28 cellular contexts compared by ENCODE assay signal in genomic region chr20:56155625-56156024, GRCh38.
"Had no signal": no experiment of that assay in that cellular context is flagged by ENCODE, and none has a peak within 500 bp of the region (broad histone marks: within the 10 kb centered on the region; RNA-seq: fewer than 3 reads in every experiment).

No MANE protein-coding gene starts in this region.

- DNase-seq: colonic mucosa; cortex of kidney; dermis blood vessel endothelial cell; dorsolateral prefrontal cortex; effector CD4-positive, alpha-beta T cell; effector CD8-positive, alpha-beta T cell; effector memory CD4-positive, alpha-beta T cell; effector memory CD8-positive, alpha-beta T cell; endodermal cell; erythroblast; esophagus squamous epithelium; foreskin fibroblast; foreskin keratinocyte; foreskin melanocyte; gastrocnemius medialis; glutamatergic neuron; head of caudate nucleus; heart left ventricle; heart right ventricle had no signal

- H3K9me3 ChIP-seq: colonic mucosa, esophagus muscularis mucosa, esophagus squamous epithelium, gastrocnemius medialis, gastroesophageal sphincter, heart left ventricle, heart right ventricle had no signal

- FAIRE-seq: colon, endometrium, endothelial cell of umbilical vein, frontal cortex had no signal

- H3K27ac ChIP-seq: colonic mucosa, coronary artery, dorsolateral prefrontal cortex, epithelial cell of prostate, esophagus muscularis mucosa, esophagus squamous epithelium, foreskin keratinocyte, gastrocnemius medialis, gastroesophageal sphincter, heart left ventricle, heart right ventricle had no signal

- H3K4me1 ChIP-seq: esophagus muscularis mucosa, esophagus squamous epithelium, foreskin keratinocyte, gastrocnemius medialis, gastroesophageal sphincter, heart left ventricle, heart right ventricle had no signal

- H3K27me3 ChIP-seq: colonic mucosa, foreskin keratinocyte, gastrocnemius medialis had no signal

- ATAC-seq: effector memory CD8-positive, alpha-beta T cell; esophagus mucosa; foreskin keratinocyte; gastrocnemius medialis; gastroesophageal sphincter; heart left ventricle; heart right ventricle had no signal

- H3K36me3 ChIP-seq: colonic mucosa, esophagus muscularis mucosa, esophagus squamous epithelium, gastrocnemius medialis, gastroesophageal sphincter, heart left ventricle, heart right ventricle had no signal

- H3K4me3 ChIP-seq: colonic mucosa, coronary artery, dorsolateral prefrontal cortex, esophagus muscularis mucosa, esophagus squamous epithelium, gastrocnemius medialis, gastroesophageal sphincter, heart left ventricle, heart right ventricle had no signal
